ENCODE assay signal across 8 cellular contexts in the genomic region with DNA sequence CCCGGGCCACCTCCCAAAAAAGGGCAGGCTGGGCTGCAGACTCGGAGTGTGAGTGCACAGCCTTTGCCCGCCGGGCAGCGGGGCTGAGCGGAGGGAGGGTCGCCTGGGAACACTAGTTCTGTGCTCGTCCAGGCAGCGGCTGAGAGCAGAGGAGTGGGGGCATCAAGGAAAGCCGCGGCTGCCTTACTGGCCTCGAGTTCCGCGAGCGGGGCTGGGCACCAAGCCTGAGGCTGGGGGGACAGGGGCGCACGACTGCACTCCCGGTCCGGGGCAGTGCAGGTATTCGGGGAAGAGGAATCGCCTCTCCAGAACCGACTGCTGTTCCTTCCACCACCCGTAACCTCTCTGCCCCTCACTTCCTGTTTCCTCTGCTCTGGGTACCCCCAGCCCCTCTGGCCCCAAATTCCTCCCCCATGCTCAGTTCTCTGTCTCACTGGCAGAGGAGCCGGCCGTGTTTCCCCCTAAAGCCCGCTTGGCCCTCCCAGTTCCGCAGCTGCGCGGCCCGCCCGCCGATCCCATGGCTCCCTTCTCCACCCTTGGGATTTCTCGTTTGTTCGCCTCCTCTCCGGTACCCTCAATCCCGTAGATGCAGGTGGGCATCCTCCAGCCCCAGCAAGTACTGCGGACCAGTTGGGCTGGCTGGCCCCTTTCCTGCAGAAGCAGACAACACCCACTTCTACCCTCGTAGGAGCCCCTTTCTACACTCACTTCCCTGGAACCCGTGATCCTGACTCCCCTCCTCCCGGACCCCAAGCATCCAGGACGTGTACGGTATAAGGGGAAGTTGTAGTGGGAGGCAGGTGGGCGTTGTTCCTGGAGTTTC. TPM values are rescaled to one million over a fixed set of nuclear protein-coding genes. Genes with fewer than 3 reads are reported as not detected.
DNase-seq lines count a peak whose midpoint lies in the region; ATAC-seq and TF ChIP-seq lines count a peak whose summit lies in the region.

No MANE protein-coding gene starts in this region.

- DNase-seq in activated T-cell treated with anti-CD3 and anti-CD28 coated beads, Interleukin-2, amount 50 U/mL, for 24 hours, result no peak
- DNase-seq in activated T-cell treated with anti-CD3 and anti-CD28 coated beads, Interleukin-2, amount 50 U/mL, for 48 hours, result no peak
- peak; percentile 65 for DNase-seq in Right ventricle myocardium inferior (ENCODE audit: missing footprints)
- no peak for DNase-seq in prostate gland (ENCODE audit: low spot score)
- no peak for DNase-seq in GOT3 (lab: John Stamatoyannopoulos, UW)

- under 1% methylated on average over 43 of the region's 43 CpGs for WGBS in prostate gland

- H3K4me3 Mint-ChIP-seq in activated T-cell treated with anti-CD3 and anti-CD28 coated beads, Interleukin-2, amount 50 U/mL, for 24 hours, result peak overlapping the region; percentile 65

- no peak for TF ChIP-seq CTCF in WI38 (IDR thresholded peaks at IDR 0.05; ENCODE audit: low read depth, low read length)
- no peak for TF ChIP-seq CTCF in prostate gland (IDR thresholded peaks at IDR 0.05)

- H3K36me3 Mint-ChIP-seq in activated T-cell treated with anti-CD3 and anti-CD28 coated beads, Interleukin-2, amount 50 U/mL, for 24 hours (ENCODE audit: low read depth), result peaks cover 36% of the 10 kb centered on the region

- peaks cover 43% of the 10 kb centered on the region for H3K27me3 Mint-ChIP-seq in activated T-cell treated with anti-CD3 and anti-CD28 coated beads, Interleukin-2, amount 50 U/mL, for 24 hours

- peaks cover 51% of the 10 kb centered on the region for H3K4me1 Mint-ChIP-seq in activated T-cell treated with anti-CD3 and anti-CD28 coated beads, Interleukin-2, amount 50 U/mL, for 24 hours (ENCODE audit: low read depth)

- H3K27me3 ChIP-seq in prostate gland (replicated peaks; ENCODE audit: insufficient read depth), result no peaks in the 10 kb centered on the region

- ATAC-seq in Right ventricle myocardium inferior (peak; percentile 49), GM21723 (IDR thresholded peaks at IDR 0.05; ENCODE audit: unreplicated experiment) (no peak), HG03442 (IDR thresholded peaks at IDR 0.05; ENCODE audit: unreplicated experiment) (no peak)

- H3K4me1 ChIP-seq in prostate gland (replicated peaks), result no peaks in the 10 kb centered on the region

- H3K36me3 ChIP-seq in prostate gland, result no peaks in the 10 kb centered on the region

- H3K9me3 Mint-ChIP-seq in activated T-cell treated with anti-CD3 and anti-CD28 coated beads, Interleukin-2, amount 50 U/mL, for 24 hours, result no peaks in the 10 kb centered on the region

- H3K9me3 ChIP-seq in prostate gland, result no peaks in the 10 kb centered on the region

- intact Hi-C loops in Right ventricle myocardium inferior (cut with DNase I) (no loop called here), prostate gland (cut with DNase I) (no loop called here)

- peak overlapping the region; percentile 18 for H3K27ac Mint-ChIP-seq in activated T-cell treated with anti-CD3 and anti-CD28 coated beads, Interleukin-2, amount 50 U/mL, for 24 hours

- TF ChIP-seq POLR2A in prostate gland (IDR thresholded peaks at IDR 0.05), result no peak

- no peak overlapping the region for H3K27ac ChIP-seq in prostate gland

- H3K4me3 ChIP-seq in WI38 (ENCODE audit: low read depth, low read length) (peak overlapping the region; percentile 60), prostate gland (peak overlapping the region; percentile 32)

RNA-seq across cellular contexts. Expression of a gene that starts 5.1 kb away (rescaled TPM):
- total RNA-seq in Right ventricle myocardium inferior, result 27.7 TPM
- total RNA-seq in prostate gland, result 10 to 100 TPM; 23.9 to 30.8 TPM

RNA-seq across cellular contexts. Expression of a gene that starts 8.9 kb away (rescaled TPM):
- total RNA-seq in Right ventricle myocardium inferior (25.0 TPM), prostate gland (10 to 100 TPM; 21.9 to 43.7 TPM)

RNA-seq across cellular contexts. Expression of a gene that starts 12.7 kb away (rescaled TPM):
- total RNA-seq in Right ventricle myocardium inferior (55.4 TPM), prostate gland (100 to 1,000 TPM; 109 to 182 TPM)

RNA-seq across cellular contexts. Expression of a gene that starts 12.9 kb away (rescaled TPM):
- total RNA-seq in Right ventricle myocardium inferior (39.3 TPM), prostate gland (10 to 100 TPM; 30.6 to 40.5 TPM)

RNA-seq across cellular contexts. Expression of a gene that starts 21.1 kb away (rescaled TPM):
- total RNA-seq in Right ventricle myocardium inferior, result 1.1 TPM
- total RNA-seq in prostate gland, result 1 to 10 TPM in 1 of 2 donors, under 1 TPM in 1; 0.91 to 3.6 TPM
